Comparison of ENCODE assay signal across 20 cellular contexts in genomic region chr10:63702107-63702506, GRCh38.
DNase-seq lines count a peak whose midpoint lies in the region; ATAC-seq lines count a peak whose summit lies in the region.
"Had no signal": no experiment of that assay in that cellular context is flagged by ENCODE, and none has a peak within 500 bp of the region (broad histone marks: within the 10 kb centered on the region; RNA-seq: fewer than 3 reads in every experiment).

No MANE protein-coding gene starts in this region.

- DNase-seq in NCI-H1105 treated with DMSO at 0.1 percent for 48 hours (lab: John Stamatoyannopoulos, UW) = peak; percentile 11
- no peak for DNase-seq in NCI-H1105 (lab: John Stamatoyannopoulos, UW)
- DNase-seq in DMS53 treated with DMSO at 0.1 percent for 48 hours (lab: John Stamatoyannopoulos, UW; ENCODE audit: unreplicated experiment) = peak; percentile 40
- DNase-seq in NCI-H774 (lab: John Stamatoyannopoulos, UW) = peak; percentile 37
- DNase-seq in mesendoderm = no peak
- no peak for DNase-seq in sciatic nerve (ENCODE audit: low spot score)
- no peak for DNase-seq in aorta
- DNase-seq in NCI-H82 treated with DMSO at 0.1 percent for 48 hours (lab: John Stamatoyannopoulos, UW; ENCODE audit: unreplicated experiment) = no peak
- DNase-seq: activated CD4-positive, alpha-beta T cell treated with anti-CD3 and anti-CD28 coated beads, Interleukin-2, amount 10 ng/mL, durations not matched to agents 7 days and 5 days; activated naive CD8-positive, alpha-beta T cell treated with anti-CD3 and anti-CD28 coated beads for 36 hours; activated T-cell treated with anti-CD3 and anti-CD28 coated beads, Interleukin-2, amount 50 U/mL, for 4 hours; CD8-positive, alpha-beta memory T cell; effector CD4-positive, alpha-beta T cell; lower lobe of right lung; naive thymus-derived CD4-positive, alpha-beta T cell; SJCRH30; stimulated activated CD4-positive, alpha-beta T cell treated with anti-CD3 and anti-CD28 coated beads, Interleukin-15, amount 100 ng/mL, for 24 hours; T-helper 9 cell had no signal

- no peak overlapping the region for H3K9ac ChIP-seq in mesendoderm (ENCODE audit: low read length)

- no peak overlapping the region for H2BK5ac ChIP-seq in mesendoderm (ENCODE audit: low read length)

- no peak overlapping the region for H2BK120ac ChIP-seq in mesendoderm (ENCODE audit: low read depth, low read length)

- H3K9me3 ChIP-seq in aorta (ENCODE audit: control insufficient read depth, low read length) = no peaks in the 10 kb centered on the region
- H3K9me3 ChIP-seq: lower lobe of right lung, prostate gland, SJCRH30 had no signal

- no peak overlapping the region for H3K56ac ChIP-seq in mesendoderm (ENCODE audit: low read length)

- no peak overlapping the region for H4K5ac ChIP-seq in mesendoderm (ENCODE audit: low read length)

- H3K4me1 ChIP-seq in mesendoderm (ENCODE audit: control insufficient read depth, low read depth, low read length) = peaks cover 2% of the 10 kb centered on the region
- H3K4me1 ChIP-seq in aorta (ENCODE audit: control insufficient read depth in 1 of 2, insufficient read depth in 2 of 2, low read length in 2 of 2) = peaks cover 1 to 3% of the 10 kb centered on the region in 2 donors

- H3K27ac ChIP-seq in mesendoderm (ENCODE audit: low read depth, low read length) (no peak overlapping the region), aorta (ENCODE audit: low read depth in 1 of 2, low read length in 2 of 2) (no peak overlapping the region)
- H3K27ac ChIP-seq: cardiac muscle cell, SJCRH30 had no signal

- H2BK15ac ChIP-seq in mesendoderm (replicated peaks; ENCODE audit: low read depth) = no peak overlapping the region

- WGBS in mesendoderm (ENCODE audit: extremely low coverage, insufficient coverage, low lambda C conversion rate) = no CpG with 5 or more reads among the region's 1 CpG
- WGBS in aorta, 2 donors = 63 to 77% methylated on average over 1 of the region's 1 CpG

- H3K27me3 ChIP-seq in mesendoderm (ENCODE audit: insufficient read depth, low read length, poor library complexity) (no peaks in the 10 kb centered on the region), aorta (ENCODE audit: control insufficient read depth in 1 of 2, insufficient read depth in 2 of 2, low read length in 1 of 2) (no peaks in the 10 kb centered on the region)
- H3K27me3 ChIP-seq: cardiac muscle cell, SJCRH30 had no signal

- H3K4me2 ChIP-seq in mesendoderm (ENCODE audit: low read length) = no peak overlapping the region

- no peak for ATAC-seq in sciatic nerve
- no peak for ATAC-seq in aorta (ENCODE audit: low FRiP score)
- ATAC-seq: activated T-cell treated with anti-CD3 and anti-CD28 coated beads, Interleukin-2, amount 50 U/mL, for 4 hours; lower lobe of right lung; naive thymus-derived CD4-positive, alpha-beta T cell had no signal

- H3K4me3 ChIP-seq in mesendoderm (ENCODE audit: low read length) = no peak overlapping the region
- no peak overlapping the region for H3K4me3 ChIP-seq in aorta (ENCODE audit: low read length in 2 of 2)
- H3K4me3 ChIP-seq: cardiac muscle cell, lower lobe of right lung, prostate gland, SJCRH30 had no signal

- no peaks in the 10 kb centered on the region for H3K79me2 ChIP-seq in mesendoderm (ENCODE audit: control insufficient read depth, insufficient read depth, low read length)

- intact Hi-C loops in sciatic nerve (cut with DNase I) = no loop called here
- intact Hi-C loops in aorta (cut with DNase I) = no loop called here

- no peak overlapping the region for H2AK5ac ChIP-seq in mesendoderm (ENCODE audit: low read length)

- no peaks in the 10 kb centered on the region for H3K79me1 ChIP-seq in mesendoderm (ENCODE audit: low read length)

- H3K18ac ChIP-seq in mesendoderm (ENCODE audit: low read length) = no peak overlapping the region

- H3K23ac ChIP-seq in mesendoderm (ENCODE audit: low read length) = no peak overlapping the region

- peak overlapping the region; percentile 16 for H4K8ac ChIP-seq in mesendoderm (ENCODE audit: low read depth, low read length)

- H3K4ac ChIP-seq in mesendoderm (ENCODE audit: low read depth, low read length) = no peak overlapping the region

- H3K36me3 ChIP-seq in mesendoderm (ENCODE audit: control insufficient read depth, insufficient read depth, low read length) = no peaks in the 10 kb centered on the region
- no peaks in the 10 kb centered on the region for H3K36me3 ChIP-seq in aorta (ENCODE audit: control insufficient read depth in 1 of 2, insufficient read depth in 2 of 2, low read length in 1 of 2)
- H3K36me3 ChIP-seq: cardiac muscle cell, lower lobe of right lung, prostate gland, SJCRH30 had no signal

Comparison
In these comparisons a context has a peak if more than half of its experiments do, and no peak if none do; other contexts are left out.
1. DNase-seq: peak in NCI-H1105 treated with DMSO at 0.1 percent for 48 hours (single experiment), DMS53 treated with DMSO at 0.1 percent for 48 hours (single experiment) and NCI-H774 (single experiment); none in NCI-H1105 (single experiment), mesendoderm (single experiment), sciatic nerve (single experiment), aorta (0 of 2) and NCI-H82 treated with DMSO at 0.1 percent for 48 hours (single experiment).